8 cellular contexts compared by ENCODE assay signal in the genomic region with DNA sequence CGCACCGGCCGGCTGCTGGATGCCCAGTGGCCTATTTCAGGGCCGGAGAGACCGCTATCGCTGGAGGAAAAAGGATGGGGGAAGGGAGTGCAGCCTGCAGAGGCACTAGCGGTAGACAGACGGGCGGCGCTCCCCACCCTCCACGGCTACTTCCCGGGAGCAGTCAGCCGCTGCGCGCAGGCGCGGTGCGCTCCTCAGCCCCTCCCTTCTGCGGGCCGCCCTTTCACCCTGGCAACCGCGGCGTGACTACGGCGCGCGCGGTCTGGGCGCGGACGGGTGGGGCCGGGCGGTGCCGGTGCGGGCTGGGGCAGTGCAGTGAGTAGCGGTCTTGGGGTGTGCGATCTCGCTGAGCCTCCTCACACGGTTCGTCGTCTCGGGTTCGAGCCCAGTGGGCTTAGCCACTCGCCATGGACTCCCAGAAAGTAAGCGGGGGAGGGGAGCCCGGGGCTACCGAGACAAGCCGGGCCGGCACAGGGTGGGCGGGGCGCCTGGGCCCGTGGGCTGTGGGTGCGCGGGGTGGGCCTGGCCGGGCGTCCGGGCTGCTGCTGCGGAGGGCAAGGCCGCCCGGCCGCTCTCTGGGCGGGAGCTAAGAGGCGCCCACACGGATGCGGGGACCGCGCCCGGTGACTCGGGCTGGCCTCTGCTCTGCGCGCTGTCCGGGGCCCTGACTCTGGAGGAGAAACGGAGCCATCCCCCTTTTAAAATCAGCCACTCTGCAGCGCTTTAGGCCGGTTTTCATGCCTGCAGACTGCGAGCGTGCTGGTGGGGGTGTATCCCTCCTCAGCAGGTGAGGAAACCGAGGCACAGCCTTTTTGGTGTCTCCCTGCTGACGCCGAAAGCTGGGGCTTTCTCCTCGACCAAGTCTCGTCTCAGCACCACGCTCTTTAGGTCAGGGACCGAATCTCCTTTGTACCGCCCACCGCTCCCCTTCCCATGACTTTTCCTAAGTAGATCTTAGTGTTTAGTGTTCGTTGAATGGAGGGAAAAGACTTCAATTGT. TPM values are rescaled to one million over a fixed set of nuclear protein-coding genes. Genes with fewer than 3 reads are reported as not detected.
DNase-seq lines count a peak whose midpoint lies in the region; ATAC-seq, FAIRE-seq and TF ChIP-seq lines count a peak whose summit lies in the region.

A gene (plus strand): TSS at position 221 of the 999 bp plus-strand sequence. CDS start 187 bp downstream, at position 408.

- DNase-seq in AG09309 (ENCODE audit: low read depth) (peak; percentile 71), NCI-H2171 treated with DMSO at 0.1 percent for 48 hours (lab: John Stamatoyannopoulos, UW) (peak; percentile 92), bronchial epithelial cell (ENCODE audit: low read depth) (peak; percentile 85), inferior parietal cortex (ENCODE audit: extremely low spot score) (peak; percentile 89)
- DNase-seq in stimulated activated CD4-positive, alpha-beta T cell treated with anti-CD3 and anti-CD28 coated beads, Interleukin-12 subunit alpha, Interleukin-12 subunit beta, amount 100 ng/mL, for 24 hours (ENCODE audit: low read depth in 2 of 2): peak; percentile 70 to 80

- ATAC-seq in GM18907 (IDR thresholded peaks at IDR 0.05; ENCODE audit: unreplicated experiment) (peak; percentile 97), HG03135 (IDR thresholded peaks at IDR 0.05; ENCODE audit: unreplicated experiment) (peak; percentile 94)

- no peaks in the 10 kb centered on the region for H3K36me3 ChIP-seq in bronchial epithelial cell (ENCODE audit: control insufficient read depth, insufficient read depth, low read length)

- H3K27me3 ChIP-seq in bronchial epithelial cell (ENCODE audit: control insufficient read depth, insufficient read depth, low read length): no peaks in the 10 kb centered on the region

- FAIRE-seq in bronchial epithelial cell (lab: Jason Lieb, UNC): no peak

- TF ChIP-seq CTCF in AG09309 (IDR thresholded peaks at IDR 0.05; ENCODE audit: control insufficient read depth, insufficient read depth, low read depth, low read length, missing control alignments): peak; percentile 34
- TF ChIP-seq CTCF in WI38 (IDR thresholded peaks at IDR 0.05; ENCODE audit: low read depth, low read length): peak; percentile 63
- TF ChIP-seq CTCF in bronchial epithelial cell (IDR thresholded peaks at IDR 0.05; ENCODE audit: insufficient read depth, low read length, severe bottlenecking): peak; percentile 57

- H3K4me3 ChIP-seq in AG09309 (ENCODE audit: control insufficient read depth, low read depth, low read length) (peak within 1 kb of the TSS; percentile 71), WI38 (ENCODE audit: low read depth, low read length) (peak within 1 kb of the TSS; percentile 90), bronchial epithelial cell (ENCODE audit: low read depth, low read length) (peak within 1 kb of the TSS; percentile 84)

RNA-seq across cellular contexts. Expression of the gene that starts here (rescaled TPM):
- 2.4 and 4.2 TPM in 2 replicates for total RNA-seq in bronchial epithelial cell

Comparison
In these comparisons a context has a peak if more than half of its experiments do, and no peak if none do; other contexts are left out.
1. Peak in every context shown above with its lines: DNase-seq, ATAC-seq and H3K4me3 ChIP-seq.